ENCODE assay signal across 7 cellular contexts in genomic region chr7:56371792-56372191, GRCh38.
A peak's percentile ranks its signal among the peaks of the same experiment; 100 is the strongest.
DNase-seq lines count a peak whose midpoint lies in the region; ATAC-seq and TF ChIP-seq lines count a peak whose summit lies in the region.
"Not testable (repeated sequence)": the region's sequence is repeated elsewhere in the genome, so short reads cannot be mapped to it uniquely, and the experiment has no call there.

No MANE protein-coding gene starts in this region.

- POLR2A ChIA-PET in activated B cell treated with CpG ODN at 0.5 μM for 24 hours (lab: Charles Lee), result not testable (repeated sequence)

- not testable (repeated sequence) for H3K9me3 Mint-ChIP-seq in activated B cell treated with CpG ODN at 0.5 μM for 24 hours, natural killer cell

- H3K27ac Mint-ChIP-seq in activated B cell treated with CpG ODN at 0.5 μM for 24 hours, natural killer cell: not testable (repeated sequence)

- H3K36me3 Mint-ChIP-seq in activated B cell treated with CpG ODN at 0.5 μM for 24 hours (ENCODE audit: low read depth); natural killer cell: not testable (repeated sequence)

- not testable (repeated sequence) for H3K27me3 Mint-ChIP-seq in activated B cell treated with CpG ODN at 0.5 μM for 24 hours; natural killer cell (ENCODE audit: low read depth in 2 of 2)

- DNase-seq in activated B cell treated with CpG ODN at 0.5 μM for 24 hours (peak; percentile 70), activated T-cell treated with anti-CD3 and anti-CD28 coated beads for 4 hours (peak; percentile 9), body of pancreas (peak in 3 of 4 donors; percentile 21 to 62 (median 32)), right cardiac atrium (peak in 2 of 3 donors; percentile 21 to 92), natural killer cell (peak; percentile 53)
- DNase-seq in stimulated activated CD4-positive, alpha-beta T cell treated with anti-CD3 and anti-CD28 coated beads, Interleukin-15, amount 100 ng/mL, for 24 hours, result peak; percentile 17
- DNase-seq in stimulated activated naive CD8-positive, alpha-beta T cell treated with anti-CD3 and anti-CD28 coated beads, Interleukin-15, Interleukin-2, amounts not matched to agents 100 U/mL and 50 U/mL, for 24 hours, result peak; percentile 10

- ATAC-seq in activated B cell treated with CpG ODN at 0.5 μM for 24 hours (ENCODE audit: low read depth); body of pancreas; right cardiac atrium; natural killer cell; stimulated activated naive CD8-positive, alpha-beta T cell treated with anti-CD3 and anti-CD28 coated beads, Interleukin-15, Interleukin-2, amounts not matched to agents 100 U/mL and 50 U/mL, for 24 hours: not testable (repeated sequence)

- TF ChIP-seq CTCF in activated B cell treated with CpG ODN at 0.5 μM for 24 hours (IDR thresholded peaks at IDR 0.05); body of pancreas (IDR thresholded peaks at IDR 0.05); natural killer cell (IDR thresholded peaks at IDR 0.05): not testable (repeated sequence)

- not testable (repeated sequence) for H3K4me1 Mint-ChIP-seq in activated B cell treated with CpG ODN at 0.5 μM for 24 hours, natural killer cell

- peaks cover 0 to 13% (median 3%) of the 10 kb centered on the region in 3 donors for H3K9me3 ChIP-seq in body of pancreas
- not testable (repeated sequence) for H3K9me3 ChIP-seq in right cardiac atrium (ENCODE audit: control insufficient read depth, low read length)

- not testable (repeated sequence) for H3K4me3 ChIP-seq in body of pancreas; right cardiac atrium (ENCODE audit: low read length)

- H3K27ac ChIP-seq in body of pancreas; right cardiac atrium (ENCODE audit: low read length): not testable (repeated sequence)

- WGBS in body of pancreas, 2 donors, result 87 to 93% methylated on average over 21 to 22 of the region's 27 CpGs
- WGBS in right cardiac atrium, result 94% methylated on average over 15 of the region's 27 CpGs

- TF ChIP-seq POLR2A in body of pancreas (IDR thresholded peaks at IDR 0.05), result not testable (repeated sequence)

- intact Hi-C loops in activated B cell treated with CpG ODN at 0.5 μM for 24 hours (cut with micrococcal nuclease); body of pancreas (cut with DNase I); right cardiac atrium (cut with DNase I); natural killer cell (cut with micrococcal nuclease): not testable (repeated sequence)

- H3K36me3 ChIP-seq in body of pancreas (replicated peaks in 1 of 2; ENCODE audit: insufficient read depth in 1 of 2, low read depth in 2 of 2), result not testable (repeated sequence)

- not testable (repeated sequence) for H3K4me1 ChIP-seq in body of pancreas; right cardiac atrium (ENCODE audit: control insufficient read depth, insufficient read depth, low read length)

- CTCF ChIA-PET in activated B cell treated with CpG ODN at 0.5 μM for 24 hours (lab: Charles Lee), result not testable (repeated sequence)

- not testable (repeated sequence) for H3K4me3 Mint-ChIP-seq in activated B cell treated with CpG ODN at 0.5 μM for 24 hours, natural killer cell

- not testable (repeated sequence) for H3K27me3 ChIP-seq in body of pancreas; right cardiac atrium (ENCODE audit: control insufficient read depth, insufficient read depth)

Comparison
In these comparisons a context has a peak if more than half of its experiments do, and no peak if none do; other contexts are left out.
1. DNase-seq: peak in every context shown above with its lines; median percentile 70 in activated B cell treated with CpG ODN at 0.5 μM for 24 hours; 56 in right cardiac atrium; 53 in natural killer cell; 32 in body of pancreas; 17 in stimulated activated CD4-positive, alpha-beta T cell treated with anti-CD3 and anti-CD28 coated beads, Interleukin-15, amount 100 ng/mL, for 24 hours; 10 in stimulated activated naive CD8-positive, alpha-beta T cell treated with anti-CD3 and anti-CD28 coated beads, Interleukin-15, Interleukin-2, amounts not matched to agents 100 U/mL and 50 U/mL, for 24 hours; 9 in activated T-cell treated with anti-CD3 and anti-CD28 coated beads for 4 hours.